ENCODE assay signal across 1 cellular context in genomic region chr14:31207287-31207745, GRCh38.
TF ChIP-seq lines count a peak whose summit lies in the region.

No MANE protein-coding gene starts in this region.

TF ChIP-seq in HepG2, 621 proteins besides CTCF, POLR2A, EP300 and RAD21 (continued from another document and continues in another):
- TF ChIP-seq POGK (CRISPR knock-in tag; conservative IDR thresholded peaks at IDR 0.05): 0 out of 2 replicates have a peak, but pooled peaks have one; percentile 10
- peak; percentile 81; the same call in 1 of the 2 replicates for TF ChIP-seq STAT6 (CRISPR knock-in tag; IDR thresholded peaks at IDR 0.05; ENCODE audit: borderline replicate concordance)
- TF ChIP-seq HIC2 (CRISPR knock-in tag; IDR thresholded peaks at IDR 0.05; ENCODE audit: low read depth): no peak; the same call in 1 of the 2 replicates
- no peak; the same call in 1 of the 2 replicates for TF ChIP-seq DR1 (CRISPR knock-in tag; IDR thresholded peaks at IDR 0.05)
- TF ChIP-seq THRA (CRISPR knock-in tag; IDR thresholded peaks at IDR 0.05; ENCODE audit: borderline replicate concordance): peak; percentile 69; the same call in 1 of the 2 replicates
- TF ChIP-seq MTERF4 (CRISPR knock-in tag; IDR thresholded peaks at IDR 0.05): peak; percentile 19; the same call in 1 of the 2 replicates
- no peak for TF ChIP-seq HNF1A (IDR thresholded peaks at IDR 0.05; ENCODE audit: low read depth)
- TF ChIP-seq HNF1A (CRISPR knock-in tag; IDR thresholded peaks at IDR 0.05; ENCODE audit: borderline replicate concordance): peak; percentile 15
- peak; percentile 59 for TF ChIP-seq THAP8 (CRISPR knock-in tag; IDR thresholded peaks at IDR 0.05; ENCODE audit: borderline replicate concordance)
- no peak for TF ChIP-seq KMT2B (CRISPR knock-in tag; IDR thresholded peaks at IDR 0.05)
- peak; percentile 90 for TF ChIP-seq IRX3 (CRISPR knock-in tag; IDR thresholded peaks at IDR 0.05; ENCODE audit: borderline replicate concordance, low read depth)
- peak; percentile 95 for TF ChIP-seq KLF6 (CRISPR knock-in tag; IDR thresholded peaks at IDR 0.05)
- peak; percentile 56; the same call in 1 of the 2 replicates for TF ChIP-seq SNAPC5 (CRISPR knock-in tag; IDR thresholded peaks at IDR 0.05; ENCODE audit: borderline replicate concordance)
- TF ChIP-seq MYNN (CRISPR knock-in tag; IDR thresholded peaks at IDR 0.05; ENCODE audit: low read depth): peak; percentile 77; the same call in 1 of the 2 replicates
- no peak for TF ChIP-seq RBM39 (IDR thresholded peaks at IDR 0.05; ENCODE audit: low read depth, low read length, poor library complexity, severe bottlenecking)
- no peak; the same call in 1 of the 2 replicates for TF ChIP-seq HDAC2 (CRISPR knock-in tag; IDR thresholded peaks at IDR 0.05)
- TF ChIP-seq ZNF775 (CRISPR knock-in tag; IDR thresholded peaks at IDR 0.05; ENCODE audit: borderline replicate concordance): peak; percentile 96
- TF ChIP-seq SMAD1 (CRISPR knock-in tag; IDR thresholded peaks at IDR 0.05; ENCODE audit: borderline replicate concordance, low read depth): peak; percentile 51
- peak; percentile 77; the same call in 1 of the 2 replicates for TF ChIP-seq HDAC6 (IDR thresholded peaks at IDR 0.05; ENCODE audit: low read depth, low read length)
- no peak for TF ChIP-seq SUZ12 (IDR thresholded peaks at IDR 0.05; ENCODE audit: low read depth, low read length)
- TF ChIP-seq SAP130 (CRISPR knock-in tag; IDR thresholded peaks at IDR 0.05; ENCODE audit: low read depth): no peak
- TF ChIP-seq PAWR (CRISPR knock-in tag; IDR thresholded peaks at IDR 0.05; ENCODE audit: borderline replicate concordance): peak; percentile 55; the same call in 1 of the 2 replicates
- no peak for TF ChIP-seq PATZ1 (CRISPR knock-in tag; IDR thresholded peaks at IDR 0.05)
- TF ChIP-seq ZNF557 (CRISPR knock-in tag; IDR thresholded peaks at IDR 0.05): no peak
- TF ChIP-seq ZNF629 (CRISPR knock-in tag; conservative IDR thresholded peaks at IDR 0.05): no peak
- peak; percentile 71; the same call in 1 of the 2 replicates for TF ChIP-seq HMGXB3 (CRISPR knock-in tag; IDR thresholded peaks at IDR 0.05; ENCODE audit: borderline replicate concordance)
- no peak; the same call in 1 of the 2 replicates for TF ChIP-seq PRMT3 (CRISPR knock-in tag; IDR thresholded peaks at IDR 0.05; ENCODE audit: borderline replicate concordance, low read depth)
- TF ChIP-seq ATF1 (CRISPR knock-in tag; IDR thresholded peaks at IDR 0.05): no peak
- no peak for TF ChIP-seq ZNF513 (CRISPR knock-in tag; conservative IDR thresholded peaks at IDR 0.05)
- no peak for TF ChIP-seq PHF5A (CRISPR knock-in tag; IDR thresholded peaks at IDR 0.05; ENCODE audit: low read depth, unreplicated experiment)
- peak; percentile 58; the same call in 1 of the 2 replicates for TF ChIP-seq HHEX (CRISPR knock-in tag; IDR thresholded peaks at IDR 0.05)
- peak; percentile 98 for TF ChIP-seq ZNF546 (CRISPR knock-in tag; conservative IDR thresholded peaks at IDR 0.05)
- TF ChIP-seq TEAD3 (CRISPR knock-in tag; optimal IDR thresholded peaks at IDR 0.05; ENCODE audit: borderline replicate concordance): no peak
